ENCODE assay signal across 19 cellular contexts in the genomic region with DNA sequence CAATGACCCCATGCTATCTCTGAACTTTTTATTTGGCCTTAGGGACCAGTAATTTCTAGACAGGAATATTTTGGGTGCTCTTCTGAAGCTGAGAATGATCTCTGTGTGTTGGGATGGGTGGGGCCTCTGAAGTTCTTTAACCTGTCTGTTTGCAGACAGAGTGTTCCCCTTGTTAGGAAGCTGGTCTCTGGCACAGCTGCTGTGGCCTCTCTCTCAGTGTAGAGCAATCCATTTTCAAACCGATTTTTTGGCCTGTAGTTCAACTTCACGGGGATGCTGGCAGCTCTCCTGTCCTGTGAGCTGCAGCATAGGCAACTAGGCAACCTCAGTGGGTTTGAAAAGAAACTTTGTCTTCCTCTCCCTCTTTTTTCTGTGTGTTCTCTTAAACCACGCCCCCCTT.
"Had no signal": no experiment of that assay in that cellular context is flagged by ENCODE, and none has a peak within 500 bp of the region (broad histone marks: within the 10 kb centered on the region; RNA-seq: fewer than 3 reads in every experiment).

No MANE protein-coding gene starts in this region.

- H3K27me3 ChIP-seq: body of pancreas, Peyer's patch had no signal

- ATAC-seq: activated CD8-positive, alpha-beta T cell treated with anti-CD3 and anti-CD28 coated beads, Interleukin-2, amount 10 ng/mL, durations not matched to agents 7 days and 5 days; body of pancreas; K562 had no signal

- H3K27ac ChIP-seq: body of pancreas, Peyer's patch had no signal

- H3K4me1 ChIP-seq: Peyer's patch had no signal

- H3K4me3 ChIP-seq: body of pancreas, K562, Peyer's patch had no signal

- FAIRE-seq: K562 had no signal

- DNase-seq: activated CD4-positive, alpha-beta T cell treated with anti-CD3 and anti-CD28 coated beads for 48 hours; activated CD4-positive, alpha-beta T cell treated with anti-CD3 and anti-CD28 coated beads, Interleukin-2, amount 50 U/mL, for 4 hours; activated CD4-positive, CD25-positive, alpha-beta regulatory T cell treated with anti-CD3 and anti-CD28 coated beads, Interleukin-2, amount 50 U/mL, for 72 hours; activated CD8-positive, alpha-beta memory T cell treated with anti-CD3 and anti-CD28 coated beads, Interleukin-2, amount 50 U/mL, for 48 hours; activated CD8-positive, alpha-beta T cell treated with anti-CD3 and anti-CD28 coated beads, Interleukin-2, amount 10 ng/mL, durations not matched to agents 7 days and 5 days; activated T-cell treated with anti-CD3 and anti-CD28 coated beads, Interleukin-2, amount 50 U/mL, for 1 hour; aorta; body of pancreas; Karpas-422; MM.1S; NCI-H1105 treated with DMSO at 0.1 percent for 48 hours; NCI-H1436 treated with DMSO at 0.1 percent for 48 hours; NCI-H187; NCI-H2081; NCI-H524 treated with DMSO at 0.1 percent for 48 hours; NCI-H748 treated with DMSO at 0.1 percent for 48 hours; Peyer's patch; SHP77 had no signal

- H3K36me3 ChIP-seq: Peyer's patch had no signal

- H3K9me3 ChIP-seq: body of pancreas had no signal
